Comparison of ENCODE assay signal across 1 cellular context in genomic region chr11:3797329-3798090, GRCh38.
A peak's percentile ranks its signal among the peaks of the same experiment; 100 is the strongest.
TF ChIP-seq lines count a peak whose summit lies in the region.

Gene NUP98, minus strand, starts transcription at chr11:3797554. Its CDS starts 15,437 bp downstream, at chr11:3782117.

TF ChIP-seq in HepG2, 621 proteins besides CTCF, POLR2A, EP300 and RAD21 (continued from another document and continues in another):
- peak; percentile 42; the same call in 1 of the 2 replicates for TF ChIP-seq TFAP4 (IDR thresholded peaks at IDR 0.05; ENCODE audit: borderline replicate concordance, low read depth)
- no peak for TF ChIP-seq MAFF (IDR thresholded peaks at IDR 0.05; ENCODE audit: low read depth, low read length)
- peak; percentile 60; the same call in 1 of the 2 replicates for TF ChIP-seq KDM5A (IDR thresholded peaks at IDR 0.05; ENCODE audit: borderline replicate concordance, low read length)
- TF ChIP-seq TFE3 (CRISPR knock-in tag; IDR thresholded peaks at IDR 0.05) = no peak
- TF ChIP-seq NFKB2 (CRISPR knock-in tag; IDR thresholded peaks at IDR 0.05; ENCODE audit: borderline replicate concordance) = peak; percentile 10
- TF ChIP-seq AFF4 (CRISPR knock-in tag; IDR thresholded peaks at IDR 0.05) = no peak
- TF ChIP-seq PHB2 (IDR thresholded peaks at IDR 0.05; ENCODE audit: partially characterized antibody) = no peak
- no peak for TF ChIP-seq CEBPZ (IDR thresholded peaks at IDR 0.05; ENCODE audit: low read length)
- TF ChIP-seq ZNF496 (CRISPR knock-in tag; IDR thresholded peaks at IDR 0.05; ENCODE audit: insufficient replicate concordance) = no peak
- no peak for TF ChIP-seq ZNF576 (CRISPR knock-in tag; IDR thresholded peaks at IDR 0.05)
- 0 out of 2 replicates have a peak, but pooled peaks have one; percentile 66 for TF ChIP-seq SALL2 (CRISPR knock-in tag; IDR thresholded peaks at IDR 0.05)
- 0 out of 2 replicates have a peak, but pooled peaks have one; percentile 33 for TF ChIP-seq NCOA5 (CRISPR knock-in tag; IDR thresholded peaks at IDR 0.05)
- TF ChIP-seq ZFY (CRISPR knock-in tag; IDR thresholded peaks at IDR 0.05) = peak; percentile 96
- peak; percentile 56 for TF ChIP-seq ZBTB38 (CRISPR knock-in tag; IDR thresholded peaks at IDR 0.05)
- peak; percentile 9; the same call in 1 of the 2 replicates for TF ChIP-seq ZNF788 (CRISPR knock-in tag; IDR thresholded peaks at IDR 0.05; ENCODE audit: borderline replicate concordance)
- TF ChIP-seq GABPA (IDR thresholded peaks at IDR 0.05; ENCODE audit: low read depth, low read length) = peak; percentile 55
- TF ChIP-seq GABPA (CRISPR knock-in tag; IDR thresholded peaks at IDR 0.05; ENCODE audit: low read depth) = peak; percentile 77
- no peak for TF ChIP-seq SOX6 (IDR thresholded peaks at IDR 0.05)
- TF ChIP-seq SOX6 (CRISPR knock-in tag; IDR thresholded peaks at IDR 0.05) = 0 out of 2 replicates have a peak, but pooled peaks have one; percentile 37
- no peak for TF ChIP-seq ZEB1 (IDR thresholded peaks at IDR 0.05; ENCODE audit: insufficient replicate concordance, low read depth)
- 0 out of 2 replicates have a peak, but pooled peaks have one; percentile 70 for TF ChIP-seq ZNF30 (CRISPR knock-in tag; IDR thresholded peaks at IDR 0.05)
- no peak for TF ChIP-seq ZIK1 (CRISPR knock-in tag; IDR thresholded peaks at IDR 0.05; ENCODE audit: borderline replicate concordance, low read depth)
- no peak for TF ChIP-seq ZC3H13 (CRISPR knock-in tag; IDR thresholded peaks at IDR 0.05)
- peak; percentile 70; the same call in 1 of the 2 replicates for TF ChIP-seq NFE2L1 (CRISPR knock-in tag; IDR thresholded peaks at IDR 0.05; ENCODE audit: borderline replicate concordance)
- no peak for TF ChIP-seq PPARG (CRISPR knock-in tag; conservative IDR thresholded peaks at IDR 0.05)
- peak; percentile 89 for TF ChIP-seq GMEB2 (CRISPR knock-in tag; IDR thresholded peaks at IDR 0.05; ENCODE audit: low read depth)
- peak; percentile 71 for TF ChIP-seq ZNF781 (CRISPR knock-in tag; IDR thresholded peaks at IDR 0.05; ENCODE audit: borderline replicate concordance, not compliant biosample characterization)
- peak; percentile 53; the same call in 1 of the 2 replicates for TF ChIP-seq NCOR1 (IDR thresholded peaks at IDR 0.05; ENCODE audit: borderline replicate concordance, low read length)
- no peak for TF ChIP-seq TRAFD1 (CRISPR knock-in tag; IDR thresholded peaks at IDR 0.05; ENCODE audit: borderline replicate concordance)
- peak; percentile 62 for TF ChIP-seq TBX2 (CRISPR knock-in tag; IDR thresholded peaks at IDR 0.05; ENCODE audit: borderline replicate concordance)
- peak; percentile 95 for TF ChIP-seq POLR2G (IDR thresholded peaks at IDR 0.05; ENCODE audit: low read depth, low read length)
- no peak for TF ChIP-seq CAMTA2 (CRISPR knock-in tag; IDR thresholded peaks at IDR 0.05; ENCODE audit: borderline replicate concordance)
- 0 out of 2 replicates have a peak, but pooled peaks have one; percentile 66 for TF ChIP-seq ZNF775 (CRISPR knock-in tag; IDR thresholded peaks at IDR 0.05; ENCODE audit: borderline replicate concordance)
- no peak; the same call in 1 of the 2 replicates for TF ChIP-seq ZNF460 (CRISPR knock-in tag; IDR thresholded peaks at IDR 0.05; ENCODE audit: borderline replicate concordance)
- TF ChIP-seq YY1 (IDR thresholded peaks at IDR 0.05; ENCODE audit: insufficient read depth, insufficient replicate concordance, low read depth, low read length) = peak; percentile 62
- TF ChIP-seq ZC3H4 (CRISPR knock-in tag; IDR thresholded peaks at IDR 0.05; ENCODE audit: borderline replicate concordance) = no peak
